ENCODE assay signal across 35 cellular contexts in the genomic region with DNA sequence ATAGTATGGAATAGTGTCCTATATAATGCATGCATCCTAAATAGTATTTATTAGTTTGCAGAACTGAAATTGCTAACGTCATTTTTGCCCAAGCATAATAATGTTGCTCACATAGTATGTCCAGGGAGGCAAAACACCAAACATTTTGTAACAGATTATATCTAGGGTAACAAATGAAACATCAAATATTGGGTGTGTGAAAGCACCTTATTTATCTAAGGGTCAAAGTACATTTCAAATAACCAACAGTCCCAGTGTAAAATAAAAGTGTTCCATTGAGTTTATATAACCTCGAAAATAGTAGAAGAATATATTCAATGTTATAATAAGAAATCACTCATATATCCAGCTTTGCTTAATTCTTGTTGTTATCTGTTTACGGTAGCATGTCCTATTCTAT.
"Had no signal": no experiment of that assay in that cellular context is flagged by ENCODE, and none has a peak within 500 bp of the region (broad histone marks: within the 10 kb centered on the region; RNA-seq: fewer than 3 reads in every experiment).

No MANE protein-coding gene starts in this region.

- H3K27ac ChIP-seq: KMS-11 had no signal

- H3K36me3 ChIP-seq: MG63 had no signal

- H3K9me3 ChIP-seq: MG63 had no signal

- H3K9ac ChIP-seq: KMS-11 had no signal

- H3K4me2 ChIP-seq: KMS-11 had no signal

- H3K4me3 ChIP-seq: MG63 had no signal

- DNase-seq: Karpas-422, Kasumi-1, MG63, MM.1S, MV-4-11, NCI-H1048, NCI-H1092, NCI-H1092 treated with DMSO at 0.1 percent for 48 hours, NCI-H1105, NCI-H1105 treated with DMSO at 0.1 percent for 48 hours, NCI-H1417, NCI-H1417 treated with DMSO at 0.1 percent for 48 hours, NCI-H1436, NCI-H1436 treated with DMSO at 0.1 percent for 48 hours, NCI-H146, NCI-H1694, NCI-H1694 treated with DMSO at 0.1 percent for 48 hours, NCI-H187, NCI-H187 treated with DMSO at 0.1 percent for 48 hours, NCI-H1930, NCI-H2029, NCI-H2029 treated with DMSO at 0.1 percent for 48 hours, NCI-H2081, NCI-H2081 treated with DMSO at 0.1 percent for 48 hours, NCI-H2107, NCI-H2171, NCI-H2171 treated with DMSO at 0.1 percent for 48 hours, NCI-H2227 treated with DMSO at 0.1 percent for 48 hours, NCI-H226, NCI-H345, NCI-H446, NCI-H446 treated with DMSO at 0.1 percent for 48 hours, NCI-H510A, NCI-H510A treated with DMSO at 0.1 percent for 48 hours had no signal

- H3K27me3 ChIP-seq: MG63 had no signal
